Comparison of ENCODE assay signal across 20 cellular contexts in the genomic region with DNA sequence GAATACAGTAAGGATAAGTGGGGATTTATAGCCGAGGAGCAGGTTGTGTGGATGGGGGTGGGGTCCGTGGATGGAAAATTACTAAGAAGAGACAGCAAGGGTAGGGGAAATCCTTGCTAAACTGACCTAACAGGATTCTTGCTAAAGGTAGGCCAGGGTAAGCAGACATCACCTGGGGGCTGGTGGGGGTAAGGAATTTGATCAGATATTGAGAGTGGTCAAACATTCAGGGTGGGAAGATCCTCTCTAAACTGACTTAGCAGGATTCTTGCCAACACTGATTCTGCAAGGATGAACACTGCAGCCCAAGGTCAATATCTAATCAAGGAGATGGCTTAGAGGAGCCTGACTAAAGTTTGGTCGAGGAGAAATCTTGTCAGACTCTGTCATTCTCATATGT. TPM values are rescaled to one million over a fixed set of nuclear protein-coding genes. Genes with fewer than 3 reads are reported as not detected.
DNase-seq lines count a peak whose midpoint lies in the region; ATAC-seq and TF ChIP-seq lines count a peak whose summit lies in the region.
"Had no signal": no experiment of that assay in that cellular context is flagged by ENCODE, and none has a peak within 500 bp of the region (broad histone marks: within the 10 kb centered on the region; RNA-seq: fewer than 3 reads in every experiment).

No MANE protein-coding gene starts in this region.

- H3K36me3 Mint-ChIP-seq in stimulated activated naive CD8-positive, alpha-beta T cell treated with anti-CD3 and anti-CD28 coated beads, Interleukin-15, Interleukin-2, amounts not matched to agents 100 ng/mL and 50 ng/mL, for 24 hours (ENCODE audit: low read depth): peaks cover 17% of the 10 kb centered on the region
- peaks cover 2% of the 10 kb centered on the region for H3K36me3 Mint-ChIP-seq in memory B cell

- H3K4me3 ChIP-seq in SK-N-SH (ENCODE audit: low read depth in 2 of 2, low read length in 1 of 2) (no peak overlapping the region), colonic mucosa (no peak overlapping the region)
- H3K4me3 ChIP-seq: K562 had no signal

- DNase-seq in SK-N-SH (no peak), memory B cell (ENCODE audit: low spot score in 2 of 2) (no peak), colonic mucosa (no peak)
- DNase-seq in stimulated activated naive CD8-positive, alpha-beta T cell treated with anti-CD3 and anti-CD28 coated beads, Interleukin-15, Interleukin-2, amounts not matched to agents 100 U/mL and 50 U/mL, for 24 hours: no peak
- DNase-seq in stimulated activated CD4-positive, alpha-beta T cell treated with anti-CD3 and anti-CD28 coated beads, Interleukin-15, amount 100 ng/mL, for 24 hours: no peak
- DNase-seq: 8988T; CD8-positive, alpha-beta T cell; DMS79; H9; NCI-H1417; NCI-H1930; NCI-H2171 treated with DMSO at 0.1 percent for 48 hours; NCI-H446 treated with DMSO at 0.1 percent for 48 hours; NCI-H748 treated with DMSO at 0.1 percent for 48 hours had no signal

- peaks cover under 1% of the 10 kb centered on the region for H3K9me3 Mint-ChIP-seq in stimulated activated naive CD8-positive, alpha-beta T cell treated with anti-CD3 and anti-CD28 coated beads, Interleukin-15, Interleukin-2, amounts not matched to agents 100 ng/mL and 50 ng/mL, for 24 hours
- no peaks in the 10 kb centered on the region for H3K9me3 Mint-ChIP-seq in memory B cell
- H3K9me3 Mint-ChIP-seq: CD8-positive, alpha-beta T cell had no signal

- H3K9me3 ChIP-seq in SK-N-SH (no peaks in the 10 kb centered on the region), colonic mucosa (no peaks in the 10 kb centered on the region)

- no peak overlapping the region for H3K4me2 ChIP-seq in SK-N-SH

- peak overlapping the region; percentile 24 for H3K4me3 Mint-ChIP-seq in stimulated activated naive CD8-positive, alpha-beta T cell treated with anti-CD3 and anti-CD28 coated beads, Interleukin-15, Interleukin-2, amounts not matched to agents 100 ng/mL and 50 ng/mL, for 24 hours
- H3K4me3 Mint-ChIP-seq in memory B cell: no peak overlapping the region
- H3K4me3 Mint-ChIP-seq: CD8-positive, alpha-beta T cell; H9 had no signal

- H3K4me1 ChIP-seq in SK-N-SH (ENCODE audit: control insufficient read depth in 1 of 2, insufficient read depth in 2 of 2, low read depth in 1 of 2, low read length in 1 of 2): peaks cover 6 to 15% of the 10 kb centered on the region in 2 experiments
- H3K4me1 ChIP-seq in colonic mucosa: no peaks in the 10 kb centered on the region

- H3K36me3 ChIP-seq in SK-N-SH (replicated peaks in 1 of 2; ENCODE audit: control insufficient read depth in 1 of 2, insufficient read depth in 2 of 2, low read length in 1 of 2) (peaks cover 6% of the 10 kb centered on the region in 2 experiments), colonic mucosa (no peaks in the 10 kb centered on the region)

- WGBS in SK-N-SH (ENCODE audit: low lambda C conversion rate): 86% methylated on average over 3 of the region's 3 CpGs

- POLR2A ChIA-PET in SK-N-SH (lab: Yijun Ruan, JAX): no interaction called here

- H3K27me3 ChIP-seq in SK-N-SH (ENCODE audit: insufficient read depth) (no peaks in the 10 kb centered on the region), colonic mucosa (no peaks in the 10 kb centered on the region)

- TF ChIP-seq RAD21 in SK-N-SH (IDR thresholded peaks at IDR 0.05; ENCODE audit: low read length): no peak

- peak overlapping the region; percentile 15 for H3K27ac Mint-ChIP-seq in stimulated activated naive CD8-positive, alpha-beta T cell treated with anti-CD3 and anti-CD28 coated beads, Interleukin-15, Interleukin-2, amounts not matched to agents 100 ng/mL and 50 ng/mL, for 24 hours
- peak overlapping the region; percentile 50 for H3K27ac Mint-ChIP-seq in memory B cell
- H3K27ac Mint-ChIP-seq: CD8-positive, alpha-beta T cell; H9 had no signal

- no peaks in the 10 kb centered on the region for H4K20me1 ChIP-seq in SK-N-SH (ENCODE audit: insufficient read depth)

- no peak overlapping the region for H3K9ac ChIP-seq in SK-N-SH
- H3K9ac ChIP-seq in colonic mucosa (ENCODE audit: low read depth in 2 of 2, low read length in 2 of 2): no peak overlapping the region

- peaks cover 30% of the 10 kb centered on the region for H3F3A ChIP-seq in SK-N-SH (replicated peaks; ENCODE audit: insufficient read depth)

- no peaks in the 10 kb centered on the region for H3K9me2 ChIP-seq in SK-N-SH

- H3K27ac ChIP-seq in SK-N-SH (ENCODE audit: low read depth in 2 of 2, low read length in 1 of 2): peak overlapping the region in 1 of 2 experiments; percentile 59; a peak in 2 of 4 replicates
- H3K27ac ChIP-seq in colonic mucosa: no peak overlapping the region

- H3K27me3 Mint-ChIP-seq in stimulated activated naive CD8-positive, alpha-beta T cell treated with anti-CD3 and anti-CD28 coated beads, Interleukin-15, Interleukin-2, amounts not matched to agents 100 ng/mL and 50 ng/mL, for 24 hours: peaks cover 2% of the 10 kb centered on the region
- no peaks in the 10 kb centered on the region for H3K27me3 Mint-ChIP-seq in memory B cell

- peaks cover 67% of the 10 kb centered on the region for H3K4me1 Mint-ChIP-seq in stimulated activated naive CD8-positive, alpha-beta T cell treated with anti-CD3 and anti-CD28 coated beads, Interleukin-15, Interleukin-2, amounts not matched to agents 100 ng/mL and 50 ng/mL, for 24 hours (ENCODE audit: low read depth)
- H3K4me1 Mint-ChIP-seq in memory B cell: peaks cover 27% of the 10 kb centered on the region

- H3K79me2 ChIP-seq in SK-N-SH (ENCODE audit: insufficient read depth): peaks cover 6% of the 10 kb centered on the region; the same call in 1 of the 2 replicates

- H2AFZ ChIP-seq in SK-N-SH (ENCODE audit: low read depth): 0 out of 2 replicates have a peak overlapping the region, but pooled peaks have one; percentile 33

- no peak for ATAC-seq in SK-N-SH treated with all-trans-retinoic acid at 6 μM for 48 hours
- no peak for ATAC-seq in stimulated activated naive CD8-positive, alpha-beta T cell treated with anti-CD3 and anti-CD28 coated beads, Interleukin-15, Interleukin-2, amounts not matched to agents 100 U/mL and 50 U/mL, for 24 hours
- ATAC-seq in memory B cell (ENCODE audit: low read depth): no peak
- no peak for ATAC-seq in GM19328 (IDR thresholded peaks at IDR 0.05; ENCODE audit: unreplicated experiment)
- ATAC-seq: CD8-positive, alpha-beta T cell; K562; PC-3 had no signal

- TF ChIP-seq EP300 in SK-N-SH (IDR thresholded peaks at IDR 0.05; ENCODE audit: borderline replicate concordance in 1 of 2, low read depth in 1 of 2, low read length in 1 of 2): no peak

- CTCF ChIA-PET in SK-N-SH (lab: Yijun Ruan, JAX): interaction anchor here (0.8 to 6.1 kb wide), 3 partner anchors 10 to 255 kb away, joined by 4 to 71 read pairs (median 5); partner anchors contain the start of genes CD274 and INSL6

- TF ChIP-seq CTCF in SK-N-SH (IDR thresholded peaks at IDR 0.05) (no peak), colonic mucosa (IDR thresholded peaks at IDR 0.05) (no peak)

- intact Hi-C loops in colonic mucosa (cut with DNase I): loop anchor here (10.0 kb wide), 1 partner anchor 686 kb away; no protein-coding TSS in a partner anchor

TF ChIP-seq in SK-N-SH, 30 proteins besides CTCF, POLR2A, EP300 and RAD21:
- no peak for TF ChIP-seq EZH2phosphoT487 (IDR thresholded peaks at IDR 0.05; ENCODE audit: borderline replicate concordance, low read depth)
- no peak for TF ChIP-seq RFX5 (IDR thresholded peaks at IDR 0.05; ENCODE audit: low read length)
- TF ChIP-seq ELF1 (IDR thresholded peaks at IDR 0.05): no peak
- TF ChIP-seq GABPA (IDR thresholded peaks at IDR 0.05; ENCODE audit: low read depth): no peak
- TF ChIP-seq JUND (IDR thresholded peaks at IDR 0.05): no peak

TF ChIP-seq in SK-N-SH treated with all-trans-retinoic acid at 6 μM for 48 hours, 23 proteins besides CTCF, POLR2A, EP300 and RAD21:
- TF ChIP-seq ISL1 (CRISPR knock-in tag; IDR thresholded peaks at IDR 0.05) (no peak), ESRRG (CRISPR knock-in tag; IDR thresholded peaks at IDR 0.05) (no peak), GLIS3 (CRISPR knock-in tag; IDR thresholded peaks at IDR 0.05) (no peak), POU6F1 (CRISPR knock-in tag; IDR thresholded peaks at IDR 0.05; ENCODE audit: borderline replicate concordance, low read depth) (no peak), TOX (CRISPR knock-in tag; IDR thresholded peaks at IDR 0.05; ENCODE audit: borderline replicate concordance) (no peak), TCF4 (CRISPR knock-in tag; IDR thresholded peaks at IDR 0.05; ENCODE audit: borderline replicate concordance) (no peak), ZNF70 (CRISPR knock-in tag; IDR thresholded peaks at IDR 0.05) (no peak), ZNF8 (CRISPR knock-in tag; IDR thresholded peaks at IDR 0.05) (no peak), BACH2 (CRISPR knock-in tag; IDR thresholded peaks at IDR 0.05; ENCODE audit: borderline replicate concordance) (no peak)

RNA-seq across cellular contexts. Expression of gene PLGRKT, which starts 2.7 kb away (rescaled TPM):
- 11.4 and 13.1 TPM in 2 replicates for polyA plus RNA-seq in SK-N-SH (2012; rRNA removed)
- polyA plus RNA-seq in SK-N-SH (2012; cell fraction: cytosol; rRNA removed): 19.4 and 23.2 TPM in 2 replicates
- polyA plus RNA-seq in SK-N-SH (2012; cell fraction: nucleus; rRNA removed): 3.1 and 5.8 TPM in 2 replicates
- total RNA-seq in colonic mucosa: 10 to 100 TPM; 55.9 to 56.2 TPM

RNA-seq across cellular contexts. Expression of gene CD274, which starts 9.9 kb away (rescaled TPM):
- 25.8 and 30.9 TPM in 2 replicates for polyA plus RNA-seq in SK-N-SH (2012; rRNA removed)
- polyA plus RNA-seq in SK-N-SH (2012; cell fraction: cytosol; rRNA removed): 28.2 and 30.3 TPM in 2 replicates
- polyA plus RNA-seq in SK-N-SH (2012; cell fraction: nucleus; rRNA removed): 24.6 and 47.3 TPM in 2 replicates
- 1 to 10 TPM; 1.6 to 2.0 TPM for total RNA-seq in colonic mucosa
- total RNA-seq: G401, H9 had no signal
